20 cellular contexts compared by ENCODE assay signal in genomic region chr12:114672817-114673168, GRCh38. TPM values are rescaled to one million over a fixed set of nuclear protein-coding genes. Genes with fewer than 3 reads are reported as not detected.
DNase-seq lines count a peak whose midpoint lies in the region; ATAC-seq and TF ChIP-seq lines count a peak whose summit lies in the region.
"Had no signal": no experiment of that assay in that cellular context is flagged by ENCODE, and none has a peak within 500 bp of the region (broad histone marks: within the 10 kb centered on the region; RNA-seq: fewer than 3 reads in every experiment).

No MANE protein-coding gene starts in this region.

- no peak for TF ChIP-seq RAD21 in SK-N-SH (IDR thresholded peaks at IDR 0.05; ENCODE audit: low read length)

- POLR2A ChIA-PET in SK-N-SH (lab: Yijun Ruan, JAX), result interaction anchor here (0.7 to 6.8 kb wide), 6 partner anchors 10 to 1085 kb away, joined by 3 to 77 read pairs (median 6); partner anchors contain the start of gene TBX3

- no peaks in the 10 kb centered on the region for H3K9me2 ChIP-seq in SK-N-SH

- H3K9me3 ChIP-seq in SK-N-SH (no peaks in the 10 kb centered on the region), colonic mucosa (no peaks in the 10 kb centered on the region), upper lobe of right lung (no peaks in the 10 kb centered on the region)
- H3K9me3 ChIP-seq: SJCRH30 had no signal

- H3K36me3 Mint-ChIP-seq in nephron (ENCODE audit: low read depth), result peaks cover 53% of the 10 kb centered on the region
- H3K36me3 Mint-ChIP-seq: natural killer cell treated with Interleukin-12 subunit alpha and Interleukin-12 subunit beta and Interleukin-15 and Interleukin-18, amount 100 ng/mL, for 72 hours; stimulated activated effector memory CD8-positive, alpha-beta T cell treated with anti-CD3 and anti-CD28 coated beads, Interleukin-12 subunit alpha, Interleukin-12 subunit beta, amount 100 ng/mL, for 72 hours had no signal

- H3K9me3 Mint-ChIP-seq in nephron, result no peaks in the 10 kb centered on the region
- H3K9me3 Mint-ChIP-seq: activated CD4-positive, alpha-beta memory T cell treated with anti-CD3 and anti-CD28 coated beads, Interleukin-2, amount 10 ng/mL, durations not matched to agents 7 days and 5 days; activated naive CD8-positive, alpha-beta T cell treated with anti-CD3 and anti-CD28 coated beads, Interleukin-2, amount 50 U/mL, for 24 hours; activated T-cell treated with anti-CD3 and anti-CD28 coated beads, Interleukin-2, amount 50 U/mL, for 72 hours; natural killer cell treated with Interleukin-12 subunit alpha and Interleukin-12 subunit beta and Interleukin-15 and Interleukin-18, amount 100 ng/mL, for 72 hours; stimulated activated effector memory CD8-positive, alpha-beta T cell treated with anti-CD3 and anti-CD28 coated beads, Interleukin-12 subunit alpha, Interleukin-12 subunit beta, amount 100 ng/mL, for 72 hours had no signal

- intact Hi-C loops in colonic mucosa (cut with DNase I), result no loop called here
- intact Hi-C loops in upper lobe of right lung (cut with DNase I), result no loop called here

- no peak for TF ChIP-seq EP300 in SK-N-SH (IDR thresholded peaks at IDR 0.05; ENCODE audit: borderline replicate concordance in 1 of 2, low read depth in 1 of 2, low read length in 1 of 2)

- TF ChIP-seq CTCF in SK-N-SH (IDR thresholded peaks at IDR 0.05) (no peak), colonic mucosa (IDR thresholded peaks at IDR 0.05) (no peak), nephron (IDR thresholded peaks at IDR 0.05; ENCODE audit: unreplicated experiment in 3 of 3) (no peak), upper lobe of right lung (IDR thresholded peaks at IDR 0.05) (no peak)

- no peak overlapping the region for H3K4me3 ChIP-seq in SK-N-SH (ENCODE audit: low read depth in 2 of 2, low read length in 1 of 2)
- no peak overlapping the region for H3K4me3 ChIP-seq in colonic mucosa
- H3K4me3 ChIP-seq in upper lobe of right lung, result peak overlapping the region; percentile 45
- H3K4me3 ChIP-seq: SJCRH30 had no signal

- peak overlapping the region; percentile 91 to 95 (median 93) for H3K27ac Mint-ChIP-seq in nephron
- H3K27ac Mint-ChIP-seq: activated CD4-positive, alpha-beta memory T cell treated with anti-CD3 and anti-CD28 coated beads, Interleukin-2, amount 10 ng/mL, durations not matched to agents 7 days and 5 days; activated naive CD8-positive, alpha-beta T cell treated with anti-CD3 and anti-CD28 coated beads, Interleukin-2, amount 50 U/mL, for 24 hours; activated T-cell treated with anti-CD3 and anti-CD28 coated beads, Interleukin-2, amount 50 U/mL, for 72 hours; natural killer cell treated with Interleukin-12 subunit alpha and Interleukin-12 subunit beta and Interleukin-15 and Interleukin-18, amount 100 ng/mL, for 72 hours; stimulated activated effector memory CD8-positive, alpha-beta T cell treated with anti-CD3 and anti-CD28 coated beads, Interleukin-12 subunit alpha, Interleukin-12 subunit beta, amount 100 ng/mL, for 72 hours had no signal

- no peak overlapping the region for H3K9ac ChIP-seq in SK-N-SH
- H3K9ac ChIP-seq in colonic mucosa (ENCODE audit: low read depth in 2 of 2, low read length in 2 of 2), result no peak overlapping the region

- CTCF ChIA-PET in SK-N-SH (lab: Yijun Ruan, JAX), result interaction anchor here (0.6 to 11.3 kb wide), 6 partner anchors 10 to 1245 kb away, joined by 3 to 119 read pairs (median 6); partner anchors contain the start of gene TBX3

- WGBS in SK-N-SH (ENCODE audit: low lambda C conversion rate), result 82% methylated on average over 4 of the region's 4 CpGs

- no peak overlapping the region for H2AFZ ChIP-seq in SK-N-SH (ENCODE audit: low read depth)

- H3K27ac ChIP-seq in SK-N-SH (ENCODE audit: low read depth in 2 of 2, low read length in 1 of 2) (peak overlapping the region; percentile 13 to 89; a peak in 3 of 4 replicates), colonic mucosa (peak overlapping the region; percentile 7), upper lobe of right lung (peak overlapping the region; percentile 79)
- H3K27ac ChIP-seq: SJCRH30 had no signal

- H3K4me2 ChIP-seq in SK-N-SH, result peak overlapping the region; percentile 5; the same call in 1 of the 2 replicates

- H3K27me3 Mint-ChIP-seq in nephron (ENCODE audit: low read depth), result peaks cover 86% of the 10 kb centered on the region

- H3K4me1 Mint-ChIP-seq in nephron, result peaks cover 82% of the 10 kb centered on the region
- H3K4me1 Mint-ChIP-seq: stimulated activated effector memory CD8-positive, alpha-beta T cell treated with anti-CD3 and anti-CD28 coated beads, Interleukin-12 subunit alpha, Interleukin-12 subunit beta, amount 100 ng/mL, for 72 hours had no signal

- peak overlapping the region; percentile 77 to 85 (median 77) for H3K4me3 Mint-ChIP-seq in nephron
- H3K4me3 Mint-ChIP-seq: activated CD4-positive, alpha-beta memory T cell treated with anti-CD3 and anti-CD28 coated beads, Interleukin-2, amount 10 ng/mL, durations not matched to agents 7 days and 5 days; activated naive CD8-positive, alpha-beta T cell treated with anti-CD3 and anti-CD28 coated beads, Interleukin-2, amount 50 U/mL, for 24 hours; activated T-cell treated with anti-CD3 and anti-CD28 coated beads, Interleukin-2, amount 50 U/mL, for 72 hours; natural killer cell treated with Interleukin-12 subunit alpha and Interleukin-12 subunit beta and Interleukin-15 and Interleukin-18, amount 100 ng/mL, for 72 hours; stimulated activated effector memory CD8-positive, alpha-beta T cell treated with anti-CD3 and anti-CD28 coated beads, Interleukin-12 subunit alpha, Interleukin-12 subunit beta, amount 100 ng/mL, for 72 hours had no signal

- ATAC-seq in SK-N-SH treated with all-trans-retinoic acid at 6 μM for 48 hours (no peak), upper lobe of right lung (no peak)
- ATAC-seq: activated naive CD8-positive, alpha-beta T cell treated with anti-CD3 and anti-CD28 coated beads, Interleukin-2, amount 50 U/mL, for 24 hours; activated T-cell treated with anti-CD3 and anti-CD28 coated beads, Interleukin-2, amount 50 U/mL, for 72 hours; HCT116; natural killer cell treated with Interleukin-12 subunit alpha and Interleukin-12 subunit beta and Interleukin-15 and Interleukin-18, amount 100 ng/mL, for 72 hours; stimulated activated effector memory CD8-positive, alpha-beta T cell treated with anti-CD3 and anti-CD28 coated beads, Interleukin-12 subunit alpha, Interleukin-12 subunit beta, amount 100 ng/mL, for 72 hours had no signal

- H3F3A ChIP-seq in SK-N-SH (replicated peaks; ENCODE audit: insufficient read depth), result peaks cover 17% of the 10 kb centered on the region

- DNase-seq in SK-N-SH (no peak), colonic mucosa (no peak), upper lobe of right lung (no peak), NCI-H774 (lab: John Stamatoyannopoulos, UW) (no peak), NCI-H748 treated with DMSO at 0.1 percent for 48 hours (lab: John Stamatoyannopoulos, UW) (no peak)
- DNase-seq in activated CD4-positive, alpha-beta T cell treated with anti-CD3 and anti-CD28 coated beads for 1 hour, result no peak
- DNase-seq: 8988T; activated CD4-positive, alpha-beta memory T cell treated with anti-CD3 and anti-CD28 coated beads, Interleukin-2, amount 10 ng/mL, durations not matched to agents 7 days and 5 days; activated naive CD8-positive, alpha-beta T cell treated with anti-CD3 and anti-CD28 coated beads, Interleukin-2, amount 50 U/mL, for 24 hours; activated T-cell treated with anti-CD3 and anti-CD28 coated beads, Interleukin-2, amount 50 U/mL, for 72 hours; KG1; left ventricle myocardium superior; NCI-H1417; NCI-H345; SJCRH30 had no signal

- peaks cover 8% of the 10 kb centered on the region for H3K79me2 ChIP-seq in SK-N-SH (ENCODE audit: insufficient read depth)

- H3K4me1 ChIP-seq in SK-N-SH (ENCODE audit: control insufficient read depth in 1 of 2, insufficient read depth in 2 of 2, low read depth in 1 of 2, low read length in 1 of 2) (peaks cover 0 to 49% of the 10 kb centered on the region in 2 experiments; a peak in 2 of 4 replicates), colonic mucosa (peaks cover under 1% of the 10 kb centered on the region), upper lobe of right lung (peaks cover 17% of the 10 kb centered on the region)
- H3K4me1 ChIP-seq: SJCRH30 had no signal

- H3K27me3 ChIP-seq in SK-N-SH (ENCODE audit: insufficient read depth) (no peaks in the 10 kb centered on the region), colonic mucosa (peaks cover 6% of the 10 kb centered on the region), upper lobe of right lung (peaks cover 41% of the 10 kb centered on the region)

- no peaks in the 10 kb centered on the region for H4K20me1 ChIP-seq in SK-N-SH (ENCODE audit: insufficient read depth)

- H3K36me3 ChIP-seq in SK-N-SH (replicated peaks in 1 of 2; ENCODE audit: control insufficient read depth in 1 of 2, insufficient read depth in 2 of 2, low read length in 1 of 2), result peaks cover 19 to 63% of the 10 kb centered on the region in 2 experiments
- no peaks in the 10 kb centered on the region for H3K36me3 ChIP-seq in colonic mucosa
- H3K36me3 ChIP-seq in upper lobe of right lung, result peaks cover 8% of the 10 kb centered on the region
- H3K36me3 ChIP-seq: SJCRH30 had no signal

TF ChIP-seq in SK-N-SH, 30 proteins besides CTCF, POLR2A, EP300 and RAD21:
- TF ChIP-seq FOSL2 (IDR thresholded peaks at IDR 0.05; ENCODE audit: borderline replicate concordance, low read depth), result no peak
- no peak for TF ChIP-seq USF2 (IDR thresholded peaks at IDR 0.05; ENCODE audit: borderline replicate concordance, low read depth, low read length)

TF ChIP-seq in SK-N-SH treated with all-trans-retinoic acid at 6 μM for 48 hours, 23 proteins besides CTCF, POLR2A, EP300 and RAD21 (continues in another document):
- TF ChIP-seq SNAI2 (CRISPR knock-in tag; IDR thresholded peaks at IDR 0.05) (no peak), ZNF8 (CRISPR knock-in tag; IDR thresholded peaks at IDR 0.05) (no peak), ISL1 (CRISPR knock-in tag; IDR thresholded peaks at IDR 0.05) (no peak), GLIS3 (CRISPR knock-in tag; IDR thresholded peaks at IDR 0.05) (no peak), BACH2 (CRISPR knock-in tag; IDR thresholded peaks at IDR 0.05; ENCODE audit: borderline replicate concordance) (no peak), ZC3H10 (CRISPR knock-in tag; IDR thresholded peaks at IDR 0.05) (no peak), TOX (CRISPR knock-in tag; IDR thresholded peaks at IDR 0.05; ENCODE audit: borderline replicate concordance) (no peak)

RNA-seq across cellular contexts. Expression of gene TBX3, which starts 11.2 kb away (rescaled TPM):
- polyA plus RNA-seq in SK-N-SH (2012; rRNA removed), result 10.2 and 11.3 TPM in 2 replicates
- polyA plus RNA-seq in SK-N-SH (2012; cell fraction: cytosol; rRNA removed), result 6.2 and 8.5 TPM in 2 replicates
- polyA plus RNA-seq in SK-N-SH (2012; cell fraction: nucleus; rRNA removed), result 32.3 and 34.6 TPM in 2 replicates
- total RNA-seq in colonic mucosa (1 to 10 TPM; 4.8 to 7.2 TPM), upper lobe of right lung (35.9 TPM)
- total RNA-seq: activated CD4-positive, alpha-beta memory T cell treated with anti-CD3 and anti-CD28 coated beads, Interleukin-2, amount 10 ng/mL, durations not matched to agents 7 days and 5 days; natural killer cell treated with Interleukin-12 subunit alpha and Interleukin-12 subunit beta and Interleukin-15 and Interleukin-18, amount 100 ng/mL, for 72 hours; SJCRH30 had no signal

Comparison
In these comparisons a context has a peak if more than half of its experiments do, and no peak if none do; other contexts are left out.
1. H3K27ac ChIP-seq: peak in every context shown above with its lines; median percentile 79 in upper lobe of right lung; 51 in SK-N-SH; 7 in colonic mucosa.